ENCODE assay signal across 24 cellular contexts in genomic region chr5:107663697-107664096, GRCh38.
"Had no signal": no experiment of that assay in that cellular context is flagged by ENCODE, and none has a peak within 500 bp of the region (broad histone marks: within the 10 kb centered on the region; RNA-seq: fewer than 3 reads in every experiment).

No MANE protein-coding gene starts in this region.

- H3K27me3 ChIP-seq: colonic mucosa, foreskin keratinocyte, right lobe of liver, thyroid gland had no signal

- H2AFZ ChIP-seq: parathyroid adenoma had no signal

- H3K9me3 ChIP-seq: colonic mucosa, esophagus muscularis mucosa, right lobe of liver, thyroid gland had no signal

- H3K4me1 ChIP-seq: colonic mucosa, esophagus muscularis mucosa, parathyroid adenoma, thyroid gland had no signal

- DNase-seq: colonic mucosa; effector CD8-positive, alpha-beta T cell; endodermal cell; foreskin keratinocyte; hypothalamus; kidney; natural killer cell; right lobe of liver; small intestine; stimulated activated CD4-positive, alpha-beta T cell treated with anti-CD3 and anti-CD28 coated beads, Interleukin-15, amount 100 ng/mL, for 24 hours; stimulated activated CD4-positive, alpha-beta T cell treated with anti-CD3 and anti-CD28 coated beads, Interleukin-4, amount 100 ng/mL, for 1 hour; stimulated activated CD8-positive, alpha-beta memory T cell treated with anti-CD3 and anti-CD28 coated beads, Interleukin-4, amount 100 ng/mL, for 48 hours; stimulated activated naive CD4-positive, alpha-beta T cell; stimulated activated naive CD8-positive, alpha-beta T cell treated with anti-CD3 and anti-CD28 coated beads, Interleukin-15, amount 100 ng/mL, for 72 hours; thyroid gland; trophoblast cell had no signal

- H3K4me3 ChIP-seq: colonic mucosa, esophagus muscularis mucosa, lung, right lobe of liver, thyroid gland had no signal

- H3K9me3 Mint-ChIP-seq: dendritic cell treated with granulocyte-macrophage colony-stimulating factor and Interleukin-4, amounts not matched to agents 40 ng/mL and 50 ng/mL, for 4 days; endodermal cell; memory B cell; natural killer cell; neural crest cell; stimulated activated naive CD8-positive, alpha-beta T cell treated with anti-CD3 and anti-CD28 coated beads, Interleukin-15, amount 100 ng/mL, for 72 hours had no signal

- H3K4me3 Mint-ChIP-seq: dendritic cell treated with granulocyte-macrophage colony-stimulating factor and Interleukin-4, amounts not matched to agents 40 ng/mL and 50 ng/mL, for 4 days; endodermal cell; memory B cell; natural killer cell; stimulated activated naive CD8-positive, alpha-beta T cell treated with anti-CD3 and anti-CD28 coated beads, Interleukin-15, amount 100 ng/mL, for 72 hours had no signal

- H3K79me2 ChIP-seq: parathyroid adenoma had no signal

- H3K36me3 ChIP-seq: colonic mucosa, esophagus muscularis mucosa, right lobe of liver, thyroid gland had no signal

- FAIRE-seq: kidney had no signal

- H3K27ac Mint-ChIP-seq: dendritic cell treated with granulocyte-macrophage colony-stimulating factor and Interleukin-4, amounts not matched to agents 40 ng/mL and 50 ng/mL, for 4 days; endodermal cell; memory B cell; natural killer cell; progenitor cell of endocrine pancreas had no signal

- H3K9ac ChIP-seq: parathyroid adenoma had no signal

- H3K27ac ChIP-seq: colonic mucosa, esophagus muscularis mucosa, foreskin keratinocyte, parathyroid adenoma, right lobe of liver, thyroid gland had no signal

- H3K4me1 Mint-ChIP-seq: memory B cell; natural killer cell; stimulated activated naive CD8-positive, alpha-beta T cell treated with anti-CD3 and anti-CD28 coated beads, Interleukin-15, amount 100 ng/mL, for 72 hours had no signal

- H3K36me3 Mint-ChIP-seq: memory B cell, natural killer cell had no signal

- ATAC-seq: left lobe of liver; natural killer cell; right lobe of liver; stimulated activated naive CD8-positive, alpha-beta T cell treated with anti-CD3 and anti-CD28 coated beads, Interleukin-15, amount 100 ng/mL, for 72 hours had no signal
